Comparison of ENCODE assay signal across 1 cellular context in the genomic region with DNA sequence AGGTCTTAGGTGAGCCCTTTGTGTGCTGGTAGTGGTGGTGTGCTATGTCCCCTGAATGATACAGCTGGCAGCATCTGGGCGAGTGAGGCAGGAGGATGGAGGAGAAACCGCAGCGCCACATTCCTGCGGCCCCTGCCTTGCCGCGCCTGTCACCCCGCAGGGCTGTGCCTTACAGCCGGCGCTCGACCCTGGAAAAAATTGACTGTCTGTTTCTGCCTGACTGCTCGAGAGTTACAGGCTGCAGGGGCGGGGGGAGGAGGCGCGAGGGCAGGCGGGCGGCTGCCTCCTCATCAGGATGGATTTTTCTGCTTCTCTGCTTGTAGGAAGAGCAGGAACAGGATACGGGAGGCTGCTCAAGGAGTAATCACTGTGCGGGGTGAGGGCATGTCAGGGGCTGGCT.
TF ChIP-seq lines count a peak whose summit lies in the region.

No MANE protein-coding gene starts in this region.

TF ChIP-seq in GM23338, 12 proteins besides CTCF, POLR2A, EP300 and RAD21 (continued from another document):
- TF ChIP-seq, protein P1, sequence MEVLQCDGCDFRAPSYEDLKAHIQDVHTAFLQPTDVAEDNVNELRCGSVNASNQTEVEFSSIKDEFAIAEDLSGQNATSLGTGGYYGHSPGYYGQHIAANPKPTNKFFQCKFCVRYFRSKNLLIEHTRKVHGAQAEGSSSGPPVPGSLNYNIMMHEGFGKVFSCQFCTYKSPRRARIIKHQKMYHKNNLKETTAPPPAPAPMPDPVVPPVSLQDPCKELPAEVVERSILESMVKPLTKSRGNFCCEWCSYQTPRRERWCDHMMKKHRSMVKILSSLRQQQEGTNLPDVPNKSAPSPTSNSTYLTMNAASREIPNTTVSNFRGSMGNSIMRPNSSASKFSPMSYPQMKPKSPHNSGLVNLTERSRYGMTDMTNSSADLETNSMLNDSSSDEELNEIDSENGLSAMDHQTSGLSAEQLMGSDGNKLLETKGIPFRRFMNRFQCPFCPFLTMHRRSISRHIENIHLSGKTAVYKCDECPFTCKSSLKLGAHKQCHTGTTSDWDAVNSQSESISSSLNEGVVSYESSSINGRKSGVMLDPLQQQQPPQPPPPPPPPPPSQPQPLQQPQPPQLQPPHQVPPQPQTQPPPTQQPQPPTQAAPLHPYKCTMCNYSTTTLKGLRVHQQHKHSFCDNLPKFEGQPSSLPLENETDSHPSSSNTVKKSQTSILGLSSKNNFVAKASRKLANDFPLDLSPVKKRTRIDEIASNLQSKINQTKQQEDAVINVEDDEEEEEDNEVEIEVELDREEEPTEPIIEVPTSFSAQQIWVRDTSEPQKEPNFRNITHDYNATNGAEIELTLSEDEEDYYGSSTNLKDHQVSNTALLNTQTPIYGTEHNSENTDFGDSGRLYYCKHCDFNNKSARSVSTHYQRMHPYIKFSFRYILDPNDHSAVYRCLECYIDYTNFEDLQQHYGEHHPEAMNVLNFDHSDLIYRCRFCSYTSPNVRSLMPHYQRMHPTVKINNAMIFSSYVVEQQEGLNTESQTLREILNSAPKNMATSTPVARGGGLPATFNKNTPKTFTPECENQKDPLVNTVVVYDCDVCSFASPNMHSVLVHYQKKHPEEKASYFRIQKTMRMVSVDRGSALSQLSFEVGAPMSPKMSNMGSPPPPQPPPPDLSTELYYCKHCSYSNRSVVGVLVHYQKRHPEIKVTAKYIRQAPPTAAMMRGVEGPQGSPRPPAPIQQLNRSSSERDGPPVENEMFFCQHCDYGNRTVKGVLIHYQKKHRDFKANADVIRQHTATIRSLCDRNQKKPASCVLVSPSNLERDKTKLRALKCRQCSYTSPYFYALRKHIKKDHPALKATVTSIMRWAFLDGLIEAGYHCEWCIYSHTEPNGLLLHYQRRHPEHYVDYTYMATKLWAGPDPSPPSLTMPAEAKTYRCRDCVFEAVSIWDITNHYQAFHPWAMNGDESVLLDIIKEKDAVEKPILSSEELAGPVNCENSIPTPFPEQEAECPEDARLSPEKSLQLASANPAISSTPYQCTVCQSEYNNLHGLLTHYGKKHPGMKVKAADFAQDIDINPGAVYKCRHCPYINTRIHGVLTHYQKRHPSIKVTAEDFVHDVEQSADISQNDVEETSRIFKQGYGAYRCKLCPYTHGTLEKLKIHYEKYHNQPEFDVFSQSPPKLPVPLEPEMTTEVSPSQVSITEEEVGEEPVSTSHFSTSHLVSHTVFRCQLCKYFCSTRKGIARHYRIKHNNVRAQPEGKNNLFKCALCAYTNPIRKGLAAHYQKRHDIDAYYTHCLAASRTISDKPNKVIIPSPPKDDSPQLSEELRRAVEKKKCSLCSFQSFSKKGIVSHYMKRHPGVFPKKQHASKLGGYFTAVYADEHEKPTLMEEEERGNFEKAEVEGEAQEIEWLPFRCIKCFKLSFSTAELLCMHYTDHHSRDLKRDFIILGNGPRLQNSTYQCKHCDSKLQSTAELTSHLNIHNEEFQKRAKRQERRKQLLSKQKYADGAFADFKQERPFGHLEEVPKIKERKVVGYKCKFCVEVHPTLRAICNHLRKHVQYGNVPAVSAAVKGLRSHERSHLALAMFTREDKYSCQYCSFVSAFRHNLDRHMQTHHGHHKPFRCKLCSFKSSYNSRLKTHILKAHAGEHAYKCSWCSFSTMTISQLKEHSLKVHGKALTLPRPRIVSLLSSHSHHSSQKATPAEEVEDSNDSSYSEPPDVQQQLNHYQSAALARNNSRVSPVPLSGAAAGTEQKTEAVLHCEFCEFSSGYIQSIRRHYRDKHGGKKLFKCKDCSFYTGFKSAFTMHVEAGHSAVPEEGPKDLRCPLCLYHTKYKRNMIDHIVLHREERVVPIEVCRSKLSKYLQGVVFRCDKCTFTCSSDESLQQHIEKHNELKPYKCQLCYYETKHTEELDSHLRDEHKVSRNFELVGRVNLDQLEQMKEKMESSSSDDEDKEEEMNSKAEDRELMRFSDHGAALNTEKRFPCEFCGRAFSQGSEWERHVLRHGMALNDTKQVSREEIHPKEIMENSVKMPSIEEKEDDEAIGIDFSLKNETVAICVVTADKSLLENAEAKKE (CRISPR knock-in tag; IDR thresholded peaks at IDR 0.05): no peak
- TF ChIP-seq ZNF331 (CRISPR knock-in tag; IDR thresholded peaks at IDR 0.05; ENCODE audit: low read depth) (no peak), ZNF114 (CRISPR knock-in tag; IDR thresholded peaks at IDR 0.05) (no peak), NANOG (IDR thresholded peaks at IDR 0.05; ENCODE audit: borderline replicate concordance) (no peak), EZH2 (IDR thresholded peaks at IDR 0.05; ENCODE audit: low read depth, unreplicated experiment) (no peak), STAT1 (IDR thresholded peaks at IDR 0.05; ENCODE audit: unreplicated experiment) (no peak), EZH2phosphoT487 (IDR thresholded peaks at IDR 0.05; ENCODE audit: unreplicated experiment) (no peak), POLR2AphosphoS5 (IDR thresholded peaks at IDR 0.05; ENCODE audit: low read depth) (no peak), CREB1 (CRISPR knock-in tag; IDR thresholded peaks at IDR 0.05; ENCODE audit: low read depth) (no peak)
TF ChIP-seq in GM23338: peak in this region for 0.
